ENCODE assay signal across 8 cellular contexts in the genomic region with DNA sequence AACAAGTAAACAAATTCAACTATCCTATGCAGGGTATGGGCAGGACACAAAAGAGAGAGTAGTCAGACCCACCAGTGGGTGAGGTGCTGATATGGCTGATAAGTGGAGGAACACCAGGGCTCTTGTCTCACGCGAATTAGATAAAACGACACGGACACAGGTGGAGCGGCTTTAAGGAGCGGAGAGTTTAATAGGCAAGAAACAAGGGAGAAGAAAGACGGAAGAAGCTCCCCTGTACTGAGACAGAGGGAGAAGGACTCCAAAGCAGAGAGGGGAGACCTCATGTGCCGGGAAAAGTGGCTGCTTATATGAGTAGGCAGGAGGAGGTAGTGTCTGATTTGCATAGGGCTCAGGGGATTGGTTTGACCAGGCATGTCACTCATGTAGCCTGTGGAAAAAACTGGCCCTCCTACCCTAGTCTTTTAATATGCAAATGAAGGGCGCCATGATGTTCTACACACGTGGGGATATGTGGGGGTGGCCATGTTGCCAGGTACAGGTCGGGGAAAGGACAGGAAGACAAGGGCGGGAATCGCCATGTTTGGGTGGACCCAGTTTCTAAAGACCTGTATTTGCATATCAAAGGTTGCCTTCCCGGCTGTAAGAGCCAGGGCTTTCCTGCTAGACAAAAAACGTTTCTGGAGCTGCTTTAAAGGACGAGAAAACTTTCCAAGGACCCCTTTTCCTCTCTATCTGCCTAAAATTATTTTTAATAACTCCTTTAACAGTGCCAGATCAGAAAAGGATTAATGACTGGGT. TPM values are rescaled to one million over a fixed set of nuclear protein-coding genes. Genes with fewer than 3 reads are reported as not detected.
DNase-seq lines count a peak whose midpoint lies in the region; ATAC-seq, FAIRE-seq and TF ChIP-seq lines count a peak whose summit lies in the region.

No MANE protein-coding gene starts in this region.

- peak; percentile 89 for FAIRE-seq in GM12878 (lab: Jason Lieb, UNC)

- peak overlapping the region; percentile 57 for H3K4me3 ChIP-seq in LNCaP clone FGC (ENCODE audit: low read depth, low read length)
- peak overlapping the region; percentile 70 for H3K4me3 ChIP-seq in GM12878
- H3K4me3 ChIP-seq in gastrocnemius medialis, result peak overlapping the region; percentile 21 to 58 (median 42)

- DNase-seq in DMS53 (lab: John Stamatoyannopoulos, UW) (peak; percentile 92), LNCaP clone FGC (ENCODE audit: low read depth) (peak; percentile 98), T-helper 2 cell (peak; percentile 19 to 86 (median 69)), GM12878 (ENCODE audit: low read depth, low spot score) (peak; percentile 88), iPS DF 4.7 (ENCODE audit: extremely low read depth, low spot score) (peak; percentile 95), gastrocnemius medialis (peak; percentile 23 to 72), Kasumi-1 (lab: John Stamatoyannopoulos, UW) (no peak)

- RAD21 ChIA-PET in GM12878 (lab: Charles Lee; ENCODE audit: unreplicated experiment), result interaction anchor here (0.5 to 2.8 kb wide), 13 partner anchors 8 to 217 kb away, joined by 3 to 18 read pairs (median 4); a partner anchor contains a TSS

- POLR2A ChIA-PET in GM12878 (lab: Charles Lee), result interaction anchor here (0.6 to 1.4 kb wide), 10 partner anchors 12 to 77 kb away, joined by 3 to 7 read pairs (median 3); no protein-coding TSS in a partner anchor

- SMC1A ChIA-PET in GM12878 (lab: Charles Lee; ENCODE audit: uncharacterized antibody, unreplicated experiment), result interaction anchor here (0.6 to 1.9 kb wide), 13 partner anchors 9 to 135 kb away, joined by 3 to 7 read pairs (median 4); a partner anchor contains a TSS

- CTCF ChIA-PET in GM12878 (lab: Yijun Ruan, JAX), result interaction anchor here (0.7 to 1.3 kb wide), 5 partner anchors 9 to 148 kb away, joined by 3 read pairs; a partner anchor contains a TSS

- no peak for TF ChIP-seq EP300 in GM12878 (IDR thresholded peaks at IDR 0.05; ENCODE audit: borderline replicate concordance in 1 of 2, control insufficient read depth in 1 of 2, low read depth in 2 of 2, low read length in 2 of 2)

- H2AFZ ChIP-seq in GM12878 (ENCODE audit: control insufficient read depth, low read depth, low read length), result peak overlapping the region; percentile 89

- in situ Hi-C loops in GM12878 (cut with MboI), result no loop called here
- in situ Hi-C loops in gastrocnemius medialis (cut with MboI; ENCODE audit: low sequenced_read_pairs in 4 of 4), result no loop called here

- peak overlapping the region; percentile 95 for H3K4me2 ChIP-seq in GM12878 (ENCODE audit: control insufficient read depth, insufficient read depth)

- intact Hi-C loops in GM12878 (cut with micrococcal nuclease; ENCODE audit: unreplicated experiment) (loop anchor here (1.0 kb wide), 1 partner anchor 42 kb away; no protein-coding TSS in a partner anchor), gastrocnemius medialis (cut with DNase I; ENCODE audit: low total_unique reads) (no loop called here)

- no peaks in the 10 kb centered on the region for H3K79me2 ChIP-seq in GM12878 (ENCODE audit: control insufficient read depth, insufficient read depth, low read length)

- peak; percentile 82 for TF ChIP-seq POLR2A in GM12878 (IDR thresholded peaks at IDR 0.05; ENCODE audit: low read depth, low read length)
- peak in 1 of 2 donors; percentile 49 for TF ChIP-seq POLR2A in gastrocnemius medialis (IDR thresholded peaks at IDR 0.05)

- H3K9ac ChIP-seq in GM12878 (ENCODE audit: control insufficient read depth, insufficient read depth, low read length), result peak overlapping the region; percentile 59

- H3K27me3 ChIP-seq in GM12878 (replicated peaks in 1 of 2; ENCODE audit: control insufficient read depth in 2 of 2, insufficient read depth in 2 of 2, low read length in 1 of 2) (no peaks in the 10 kb centered on the region), gastrocnemius medialis (peaks cover 0 to 7% (median 0%) of the 10 kb centered on the region in 3 donors)

- no peaks in the 10 kb centered on the region for H4K20me1 ChIP-seq in GM12878 (ENCODE audit: control insufficient read depth, insufficient read depth)

- BruUV-seq in GM12878 (replicated peaks; lab: Mats Ljungman, UMichigan), result no TSS peak

- 0% methylated on average over 16 of the region's 16 CpGs for WGBS in GM12878 (ENCODE audit: insufficient coverage, insufficient replicate concordance, low lambda C conversion rate, missing lambda C conversion rate)

- H3K4me1 ChIP-seq in GM12878 (ENCODE audit: control insufficient read depth, insufficient read depth, low read length), result peaks cover 15% of the 10 kb centered on the region
- H3K4me1 ChIP-seq in gastrocnemius medialis, result no peaks in the 10 kb centered on the region

- H3K36me3 ChIP-seq in GM12878 (ENCODE audit: control insufficient read depth in 2 of 2, insufficient read depth in 2 of 2, low read length in 1 of 2) (no peaks in the 10 kb centered on the region), gastrocnemius medialis (no peaks in the 10 kb centered on the region)

- no peak for TF ChIP-seq RAD21 in GM12878 (IDR thresholded peaks at IDR 0.05; ENCODE audit: insufficient read depth, low read depth, low read length)

- ATAC-seq in GM21723 (IDR thresholded peaks at IDR 0.05; ENCODE audit: unreplicated experiment) (peak; percentile 88), GM12878 (peak; percentile 94), gastrocnemius medialis (peak; percentile 82 to 93)

- TF ChIP-seq CTCF in LNCaP clone FGC (IDR thresholded peaks at IDR 0.05; ENCODE audit: control insufficient read depth, extremely low read depth, insufficient read depth) (no peak), GM12878 (IDR thresholded peaks at IDR 0.05 in 2 of 3, conservative IDR thresholded peaks at IDR 0.05 in 1 of 3; ENCODE audit: control insufficient read depth in 2 of 3, extremely low read depth in 1 of 3, insufficient read depth in 1 of 3, low read depth in 3 of 3, low read length in 3 of 3) (no peak), gastrocnemius medialis (IDR thresholded peaks at IDR 0.05 in 4 of 5, conservative IDR thresholded peaks at IDR 0.05 in 1 of 5) (no peak)

- H3K27ac ChIP-seq in GM12878 (ENCODE audit: control insufficient read depth, insufficient read depth), result peak overlapping the region; percentile 79
- H3K27ac ChIP-seq in gastrocnemius medialis, result peak overlapping the region in 3 of 4 donors; percentile 30 to 58 (median 37)

- H3K9me3 ChIP-seq in GM12878 (replicated peaks; ENCODE audit: control insufficient read depth, insufficient read depth, low read length) (no peaks in the 10 kb centered on the region), gastrocnemius medialis (no peaks in the 10 kb centered on the region)

TF ChIP-seq in GM12878, 131 proteins besides CTCF, POLR2A, EP300 and RAD21 (continues in another document):
- TF ChIP-seq ZNF207 (IDR thresholded peaks at IDR 0.05; ENCODE audit: borderline replicate concordance) (no peak), BHLHE40 (IDR thresholded peaks at IDR 0.05; ENCODE audit: borderline replicate concordance in 1 of 2, low read depth in 2 of 2, low read length in 1 of 2) (peak; percentile 48 to 58; a peak in 2 of 4 replicates), HDGF (IDR thresholded peaks at IDR 0.05) (peak; percentile 80; the same call in 1 of the 2 replicates)
- TF ChIP-seq, protein P1, sequence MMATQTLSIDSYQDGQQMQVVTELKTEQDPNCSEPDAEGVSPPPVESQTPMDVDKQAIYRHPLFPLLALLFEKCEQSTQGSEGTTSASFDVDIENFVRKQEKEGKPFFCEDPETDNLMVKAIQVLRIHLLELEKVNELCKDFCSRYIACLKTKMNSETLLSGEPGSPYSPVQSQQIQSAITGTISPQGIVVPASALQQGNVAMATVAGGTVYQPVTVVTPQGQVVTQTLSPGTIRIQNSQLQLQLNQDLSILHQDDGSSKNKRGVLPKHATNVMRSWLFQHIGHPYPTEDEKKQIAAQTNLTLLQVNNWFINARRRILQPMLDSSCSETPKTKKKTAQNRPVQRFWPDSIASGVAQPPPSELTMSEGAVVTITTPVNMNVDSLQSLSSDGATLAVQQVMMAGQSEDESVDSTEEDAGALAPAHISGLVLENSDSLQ (IDR thresholded peaks at IDR 0.05), result peak; percentile 99

RNA-seq across cellular contexts. Expression of a gene that starts 28.8 kb away (rescaled TPM):
- not detected in 2 replicates for total RNA-seq in GM12878 (2013; cell fraction: nucleolus; rRNA removed)
- total RNA-seq in GM12878 (2014; rRNA removed) (0.27 and 1.1 TPM in 2 replicates), GM12878 (2014; rRNA removed; fragmentation: Illumina TruSeq; extraction: Trizol) (0.18 and 0.72 TPM in 2 replicates), GM12878 (2021) (0.44 TPM in 1 of 2 replicates, not detected in the other), gastrocnemius medialis (not detected)
- not detected for polyA plus RNA-seq in GM12878 (2011; ENCODE audit: low read depth)
- polyA plus RNA-seq in GM12878 (2011; rRNA removed) (0.13 and 0.30 TPM in 2 replicates), GM12878 (2014; fragmentation: Illumina TruSeq; extraction: Trizol) (0.14 and 0.34 TPM in 2 replicates), GM12878 (2014; fragmentation: Nextera tagmentation; extraction: Ambion mirVana) (under 1 TPM; 0.07 to 0.16 TPM), GM12878 (2014; rRNA removed) (0.10 and 0.11 TPM in 2 replicates), GM12878 (2016; fragmentation: Nextera tagmentation; extraction: Ambion mirVana) (under 1 TPM in 1 of 2 experiments, not detected in 1; 0.07 TPM)
- 0.13 TPM in 1 of 2 replicates, not detected in the other for polyA plus RNA-seq in GM12878 (2011; cell fraction: cytosol; rRNA removed)
- polyA plus RNA-seq in GM12878 (2011; cell fraction: nucleus; rRNA removed), result 0.15 and 0.40 TPM in 2 replicates
- polyA plus RNA-seq in GM12878 (2012), result 0.08 and 0.14 TPM in 2 replicates
- 0.80 TPM in 1 of 2 replicates, not detected in the other for polyA minus RNA-seq in GM12878 (2011; rRNA and poly(A)+ RNA removed)
- not detected in 2 replicates for polyA minus RNA-seq in GM12878 (2011; cell fraction: cytosol; rRNA and poly(A)+ RNA removed)
- polyA minus RNA-seq in GM12878 (2011; cell fraction: nucleus; rRNA and poly(A)+ RNA removed), result 0.19 TPM in 1 of 2 replicates, not detected in the other

RNA-seq across cellular contexts. Expression of a gene that starts 39.4 kb away (rescaled TPM):
- total RNA-seq in GM12878 (2013; cell fraction: nucleolus; rRNA removed), result 614 and 625 TPM in 2 replicates
- 911 and 918 TPM in 2 replicates for total RNA-seq in GM12878 (2014; rRNA removed)
- total RNA-seq in GM12878 (2014; rRNA removed; fragmentation: Illumina TruSeq; extraction: Trizol), result 1,200 and 1,219 TPM in 2 replicates
- 766 and 773 TPM in 2 replicates for total RNA-seq in GM12878 (2021)
- polyA plus RNA-seq in GM12878 (2011; ENCODE audit: low read depth), result 683 TPM
- 1,305 and 1,562 TPM in 2 replicates for polyA plus RNA-seq in GM12878 (2011; rRNA removed)
- 561 and 849 TPM in 2 replicates for polyA plus RNA-seq in GM12878 (2011; cell fraction: cytosol; rRNA removed)
- polyA plus RNA-seq in GM12878 (2011; cell fraction: nucleus; rRNA removed), result 413 and 577 TPM in 2 replicates
- 661 and 837 TPM in 2 replicates for polyA plus RNA-seq in GM12878 (2012)
- 1,492 and 1,839 TPM in 2 replicates for polyA plus RNA-seq in GM12878 (2014; fragmentation: Illumina TruSeq; extraction: Trizol)
- 1,000 to 10,000 TPM in 1 of 2 experiments, 100 to 1,000 TPM in 1; 679 to 1,422 TPM for polyA plus RNA-seq in GM12878 (2014; fragmentation: Nextera tagmentation; extraction: Ambion mirVana)
- 866 and 889 TPM in 2 replicates for polyA plus RNA-seq in GM12878 (2014; rRNA removed)
- 1,000 to 10,000 TPM; 1,325 to 1,341 TPM for polyA plus RNA-seq in GM12878 (2016; fragmentation: Nextera tagmentation; extraction: Ambion mirVana)
- 736 and 779 TPM in 2 replicates for polyA minus RNA-seq in GM12878 (2011; rRNA and poly(A)+ RNA removed)
- 204 and 236 TPM in 2 replicates for polyA minus RNA-seq in GM12878 (2011; cell fraction: cytosol; rRNA and poly(A)+ RNA removed)
- 243 and 440 TPM in 2 replicates for polyA minus RNA-seq in GM12878 (2011; cell fraction: nucleus; rRNA and poly(A)+ RNA removed)
- total RNA-seq in gastrocnemius medialis, result 100 to 1,000 TPM; 281 to 357 (median 318) TPM

Comparison
In these comparisons a context has a peak if more than half of its experiments do, and no peak if none do; other contexts are left out.
1. DNase-seq: peak in DMS53 (single experiment), LNCaP clone FGC (single experiment), T-helper 2 cell (5 of 5), GM12878 (single experiment), iPS DF 4.7 (single experiment) and gastrocnemius medialis (2 of 2); none in Kasumi-1 (0 of 2).
2. Peak in every context shown above with its lines, with median percentiles within 50 percentile points of each other: ATAC-seq and H3K4me3 ChIP-seq.